8 cellular contexts compared by ENCODE assay signal in the genomic region with DNA sequence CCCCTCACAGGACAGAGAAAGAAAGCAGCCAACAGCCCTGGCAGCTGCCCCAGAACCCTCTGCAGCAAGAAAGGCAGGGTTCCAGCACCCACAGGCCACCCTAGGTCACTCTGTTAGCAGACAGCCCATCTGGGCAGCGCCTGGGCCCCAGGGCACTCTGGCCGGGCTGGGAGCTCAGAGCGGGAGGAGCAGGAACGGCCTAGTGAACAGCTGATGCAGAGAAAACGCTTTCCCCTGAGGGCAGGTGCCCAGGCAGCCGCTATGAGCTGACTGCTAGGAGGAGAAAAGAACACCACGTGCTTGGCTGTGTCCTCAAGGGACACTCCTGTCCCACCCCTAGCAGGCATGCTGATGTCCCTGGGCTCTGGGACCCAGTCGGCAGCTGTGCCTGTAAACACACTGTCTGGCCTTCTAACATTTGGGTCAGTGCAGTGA. TPM values are rescaled to one million over a fixed set of nuclear protein-coding genes. Genes with fewer than 3 reads are reported as not detected.
DNase-seq lines count a peak whose midpoint lies in the region; ATAC-seq and TF ChIP-seq lines count a peak whose summit lies in the region.

No MANE protein-coding gene starts in this region.

- TF ChIP-seq CTCF in chondrocyte (IDR thresholded peaks at IDR 0.05), result no peak

- H3K27me3 Mint-ChIP-seq in chondrocyte (ENCODE audit: low read depth) (no peaks in the 10 kb centered on the region), naive B cell (no peaks in the 10 kb centered on the region)

- H3K36me3 ChIP-seq in BLaER1 treated with 17β-estradiol and CSF1 and Interleukin-3, amounts not matched to agents 10 nM and 100 nM, result peaks cover 25 to 42% (median 29%) of the 10 kb centered on the region in 11 experiments
- peaks cover 22% of the 10 kb centered on the region; the same call in 1 of the 2 replicates for H3K36me3 ChIP-seq in KOPT-K1 (ENCODE audit: insufficient read depth, low read length)

- H3K4me3 Mint-ChIP-seq in chondrocyte (ENCODE audit: unreplicated experiment) (no peak overlapping the region), naive B cell (peak overlapping the region in 7 of 8 donors; percentile 12 to 75 (median 42))

- peaks cover 81 to 85% (median 84%) of the 10 kb centered on the region in 10 experiments for H3K4me1 ChIP-seq in BLaER1 treated with 17β-estradiol and CSF1 and Interleukin-3, amounts not matched to agents 10 nM and 100 nM

- no peaks in the 10 kb centered on the region for H3K9me3 Mint-ChIP-seq in chondrocyte (ENCODE audit: low read depth)
- no peaks in the 10 kb centered on the region for H3K9me3 Mint-ChIP-seq in naive B cell

- H3K4me1 Mint-ChIP-seq in chondrocyte (ENCODE audit: low read depth) (peaks cover 19% of the 10 kb centered on the region), naive B cell (peaks cover 41 to 49% (median 45%) of the 10 kb centered on the region in 3 donors)

- H4K20me1 ChIP-seq in BLaER1 treated with 17β-estradiol and CSF1 and Interleukin-3, amounts not matched to agents 10 nM and 100 nM, result peaks cover 62 to 100% (median 98%) of the 10 kb centered on the region in 11 experiments; a peak in 21 of 22 replicates

- peak overlapping the region in 7 of 10 experiments; percentile 12 to 46 (median 30); a peak in 7 of 20 replicates for H3K4me3 ChIP-seq in BLaER1 treated with 17β-estradiol and CSF1 and Interleukin-3, amounts not matched to agents 10 nM and 100 nM

- H3K9ac ChIP-seq in BLaER1 treated with 17β-estradiol and CSF1 and Interleukin-3, amounts not matched to agents 10 nM and 100 nM, result peak overlapping the region; percentile 74 to 83 (median 78)

- no peaks in the 10 kb centered on the region for H3K9me3 ChIP-seq in BLaER1 treated with 17β-estradiol and CSF1 and Interleukin-3, amounts not matched to agents 10 nM and 100 nM (replicated peaks in 1 of 11)
- H3K9me3 ChIP-seq in KOPT-K1 (ENCODE audit: insufficient read depth, low read length, poor library complexity, severe bottlenecking), result no peaks in the 10 kb centered on the region

- peak overlapping the region; percentile 81 to 93 (median 90) for H3K27ac ChIP-seq in BLaER1 treated with 17β-estradiol and CSF1 and Interleukin-3, amounts not matched to agents 10 nM and 100 nM
- peak overlapping the region; percentile 59 for H3K27ac ChIP-seq in KOPT-K1 (ENCODE audit: low read depth, low read length, poor library complexity, severe bottlenecking)

- H3K27ac Mint-ChIP-seq in chondrocyte (ENCODE audit: unreplicated experiment), result peak overlapping the region; percentile 12
- peak overlapping the region; percentile 85 to 98 (median 96) for H3K27ac Mint-ChIP-seq in naive B cell

- H3K36me3 Mint-ChIP-seq in chondrocyte (ENCODE audit: low read depth) (peaks cover 4% of the 10 kb centered on the region), naive B cell (no peaks in the 10 kb centered on the region)

- H3K27me3 ChIP-seq in BLaER1 treated with 17β-estradiol and CSF1 and Interleukin-3, amounts not matched to agents 10 nM and 100 nM, result no peaks in the 10 kb centered on the region

- DNase-seq in chondrocyte (ENCODE audit: low spot score), result peak; percentile 87
- no peak for DNase-seq in naive B cell
- no peak for DNase-seq in HPDE6-E6E7 (ENCODE audit: extremely low spot score)
- DNase-seq in ureter (ENCODE audit: low spot score), result no peak
- DNase-seq in stimulated activated naive CD4-positive, alpha-beta T cell treated with Interleukin-2 at 50 U/mL for 16 hours (lab: John Stamatoyannopoulos, UW), result no peak

- no peak for ATAC-seq in naive B cell (ENCODE audit: low read depth in 2 of 2)
- ATAC-seq in HG03442 (IDR thresholded peaks at IDR 0.05; ENCODE audit: unreplicated experiment), result no peak

- peak overlapping the region; percentile 93 to 100 (median 100) for H3K4me2 ChIP-seq in BLaER1 treated with 17β-estradiol and CSF1 and Interleukin-3, amounts not matched to agents 10 nM and 100 nM

RNA-seq across cellular contexts. Expression of gene RALGDS, which starts 6.6 kb away (rescaled TPM):
- total RNA-seq in chondrocyte, result 16.1 to 19.0 TPM (median 17.5 TPM) in 3 replicates
- 10 to 100 TPM in 2 of 6 donors, 1 to 10 TPM in 4; 5.5 to 17.5 (median 8.7) TPM for polyA plus RNA-seq in naive B cell (ENCODE audit: low read depth in 6 of 6)
- 57.9 TPM for total RNA-seq in ureter

RNA-seq across cellular contexts. Expression of gene GBGT1, which starts 49.2 kb away (rescaled TPM):
- total RNA-seq in chondrocyte, result 2.1 to 8.1 TPM (median 5.8 TPM) in 3 replicates
- 1 to 10 TPM in 5 of 6 donors, under 1 TPM in 1; 0.96 to 4.0 (median 2.4) TPM for polyA plus RNA-seq in naive B cell (ENCODE audit: low read depth in 6 of 6)
- total RNA-seq in ureter, result 17.2 TPM

RNA-seq across cellular contexts. Expression of gene CEL, which starts 52.7 kb away (rescaled TPM):
- total RNA-seq in chondrocyte (0.87 to 1.5 TPM (median 1.1 TPM) in 3 replicates), ureter (3.0 TPM)
- under 1 TPM in 1 of 6 donors, not detected in 5; 0.11 TPM for polyA plus RNA-seq in naive B cell (ENCODE audit: low read depth in 6 of 6)
